Comparison of ENCODE assay signal across 8 cellular contexts in the genomic region with DNA sequence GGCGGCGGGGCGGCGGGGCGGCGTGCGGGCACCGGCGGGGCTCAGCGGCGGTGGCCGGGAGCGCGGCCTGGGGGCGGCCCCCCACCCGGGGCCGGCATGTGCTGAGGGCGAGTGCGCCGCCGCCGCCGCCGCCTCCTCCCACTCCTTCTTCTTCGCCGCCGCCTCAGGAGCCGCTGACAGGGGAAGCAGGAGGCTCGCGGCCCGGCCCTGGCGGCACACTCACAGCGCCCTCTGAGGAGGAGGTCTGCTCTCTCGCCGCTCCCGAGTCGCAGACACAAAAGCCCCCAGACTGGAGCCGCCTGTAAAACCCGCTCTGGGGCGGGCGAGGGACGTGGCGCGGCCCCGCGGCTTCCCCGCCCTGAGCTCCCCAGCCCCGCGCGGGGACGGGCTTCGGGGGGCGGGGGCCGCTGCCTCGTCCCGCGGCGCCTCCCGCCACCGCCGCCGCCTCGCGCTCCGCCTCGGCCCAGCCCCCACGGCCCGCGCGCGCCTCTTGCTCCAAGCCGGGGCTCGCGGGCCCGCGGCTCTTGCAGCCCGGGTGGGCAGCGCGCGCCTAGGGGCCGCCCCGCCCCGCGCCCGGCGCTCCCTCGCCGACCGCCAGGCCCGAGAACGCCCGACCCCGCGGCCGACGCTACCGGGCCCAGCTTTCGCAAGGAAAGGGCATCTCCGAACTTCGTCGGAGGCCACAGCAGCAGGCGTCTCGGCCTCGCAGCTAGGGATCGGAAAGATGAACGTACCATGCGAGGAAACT. TPM values are rescaled to one million over a fixed set of nuclear protein-coding genes. Genes with fewer than 3 reads are reported as not detected.
DNase-seq lines count a peak whose midpoint lies in the region; ATAC-seq and TF ChIP-seq lines count a peak whose summit lies in the region.

A gene with protein sequence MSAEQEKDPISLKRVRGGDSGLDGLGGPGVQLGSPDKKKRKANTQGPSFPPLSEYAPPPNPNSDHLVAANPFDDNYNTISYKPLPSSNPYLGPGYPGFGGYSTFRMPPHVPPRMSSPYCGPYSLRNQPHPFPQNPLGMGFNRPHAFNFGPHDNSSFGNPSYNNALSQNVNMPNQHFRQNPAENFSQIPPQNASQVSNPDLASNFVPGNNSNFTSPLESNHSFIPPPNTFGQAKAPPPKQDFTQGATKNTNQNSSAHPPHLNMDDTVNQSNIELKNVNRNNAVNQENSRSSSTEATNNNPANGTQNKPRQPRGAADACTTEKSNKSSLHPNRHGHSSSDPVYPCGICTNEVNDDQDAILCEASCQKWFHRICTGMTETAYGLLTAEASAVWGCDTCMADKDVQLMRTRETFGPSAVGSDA (minus strand): TSS at position 276 of the 748 bp plus-strand sequence. CDS start 462 bp downstream, outside the sequence.

- H3K4me3 ChIP-seq in right atrium auricular region = peak within 1 kb of the TSS; percentile 56 to 69
- H3K4me3 ChIP-seq in prostate gland = peak within 1 kb of the TSS; percentile 68 to 72

- DNase-seq in SKM-1 treated with dmso at 0.1 percent for 144 hours (lab: John Stamatoyannopoulos, UW; ENCODE audit: unreplicated experiment) = peak; percentile 55
- DNase-seq in SKM-1 (lab: John Stamatoyannopoulos, UW; ENCODE audit: unreplicated experiment) = no peak
- peak; percentile 50 for DNase-seq in RWPE1 (ENCODE audit: low spot score)
- DNase-seq in anterior cingulate cortex (lab: John Stamatoyannopoulos, UW) = peak in 44 of 58 donors; percentile 2 to 57 (median 27)
- no peak for DNase-seq in right atrium auricular region (ENCODE audit: low spot score)
- DNase-seq in prostate gland (ENCODE audit: low spot score) = peak; percentile 54
- DNase-seq in effector CD8-positive, alpha-beta T cell (lab: John Stamatoyannopoulos, UW) = no peak

- CTCF ChIA-PET in RWPE1 (lab: Yijun Ruan, JAX) = interaction anchor here (1.2 kb wide), 1 partner anchor 58 kb away, joined by 3 read pairs; no protein-coding TSS in a partner anchor

- peak within 1 kb of the TSS; percentile 47 for H3K27ac ChIP-seq in RWPE1
- peak within 1 kb of the TSS; percentile 70 to 75 for H3K27ac ChIP-seq in right atrium auricular region
- peak within 1 kb of the TSS; percentile 88 to 90 for H3K27ac ChIP-seq in prostate gland

- intact Hi-C loops in prostate gland (cut with DNase I) = loop anchor here (10.0 kb wide), 1 partner anchor 183 kb away; the partner anchor contains the start of genes CCPG1 and PIERCE2

- TF ChIP-seq POLR2A in prostate gland (IDR thresholded peaks at IDR 0.05) = no peak

- POLR2A ChIA-PET in RWPE1 (lab: Yijun Ruan, JAX; ENCODE audit: low non-redundant PET) = no interaction called here

- 1% methylated on average over 72 of the region's 107 CpGs for WGBS in prostate gland

- no peaks in the 10 kb centered on the region for H3K9me3 ChIP-seq in right atrium auricular region
- H3K9me3 ChIP-seq in prostate gland = no peaks in the 10 kb centered on the region

- H3K4me1 ChIP-seq in right atrium auricular region (peaks cover 0 to 9% of the 10 kb centered on the region in 2 donors), prostate gland (replicated peaks) (no peaks in the 10 kb centered on the region)

- no peak for TF ChIP-seq CTCF in RWPE1 (conservative IDR thresholded peaks at IDR 0.05; ENCODE audit: low read depth)
- peak in 1 of 2 donors; percentile 17 for TF ChIP-seq CTCF in right atrium auricular region (IDR thresholded peaks at IDR 0.05)
- peak in 1 of 4 experiments; percentile 1 for TF ChIP-seq CTCF in prostate gland (IDR thresholded peaks at IDR 0.05)

- no peaks in the 10 kb centered on the region for H3K27me3 ChIP-seq in right atrium auricular region
- no peaks in the 10 kb centered on the region for H3K27me3 ChIP-seq in prostate gland (replicated peaks; ENCODE audit: insufficient read depth)

- peak; percentile 71 for ATAC-seq in HG03280 (IDR thresholded peaks at IDR 0.05; ENCODE audit: unreplicated experiment)

- H3K36me3 ChIP-seq in right atrium auricular region = no peaks in the 10 kb centered on the region
- no peaks in the 10 kb centered on the region for H3K36me3 ChIP-seq in prostate gland

RNA-seq across cellular contexts. Expression of the gene that starts here (rescaled TPM):
- total RNA-seq in right atrium auricular region (1 to 10 TPM; 4.3 to 6.3 TPM), prostate gland (10 to 100 TPM in 1 of 2 donors, 1 to 10 TPM in 1; 7.2 to 12.3 TPM)

Comparison
In these comparisons a context has a peak if more than half of its experiments do, and no peak if none do; other contexts are left out.
1. DNase-seq: peak in SKM-1 treated with dmso at 0.1 percent for 144 hours (single experiment), RWPE1 (single experiment), anterior cingulate cortex (44 of 58) and prostate gland (single experiment); none in SKM-1 (single experiment), right atrium auricular region (single experiment) and effector CD8-positive, alpha-beta T cell (single experiment).
2. Peak in every context shown above with its lines, with median percentiles within 50 percentile points of each other: H3K27ac ChIP-seq.